Comparison of ENCODE assay signal across 8 cellular contexts in genomic region chr17:3668279-3669084, GRCh38. TPM values are rescaled to one million over a fixed set of nuclear protein-coding genes. Genes with fewer than 3 reads are reported as not detected.
A peak's percentile ranks its signal among the peaks of the same experiment; 100 is the strongest.
DNase-seq lines count a peak whose midpoint lies in the region; ATAC-seq and TF ChIP-seq lines count a peak whose summit lies in the region.

EMC6 (plus strand) TSS chr17:3668812; CDS start chr17:3669147, 335 bp downstream.
TAX1BP3 (minus strand) TSS chr17:3668578; CDS start chr17:3668526, 52 bp downstream.

- DNase-seq in AML-193 (lab: John Stamatoyannopoulos, UW) = peak; percentile 65 to 82
- DNase-seq in NCI-H524 (lab: John Stamatoyannopoulos, UW) = peak; percentile 71 to 86
- peak; percentile 99 for DNase-seq in activated CD4-positive, alpha-beta T cell treated with anti-CD3 and anti-CD28 coated beads for 36 hours
- peak; percentile 98 for DNase-seq in choroid plexus epithelial cell (ENCODE audit: low read depth)
- DNase-seq in kidney epithelial cell (ENCODE audit: low read depth) = peak; percentile 82
- peak; percentile 96 to 97 for DNase-seq in stimulated activated CD4-positive, alpha-beta T cell treated with anti-CD3 and anti-CD28 coated beads, Interleukin-15, amount 100 ng/mL, for 48 hours (ENCODE audit: low read depth in 2 of 2)

- H3K36me3 ChIP-seq in kidney epithelial cell (ENCODE audit: control insufficient read depth, insufficient read depth, low read length) = peaks cover 2% of the 10 kb centered on the region

- no peaks in the 10 kb centered on the region for H3K9me3 Mint-ChIP-seq in activated CD4-positive, alpha-beta T cell treated with anti-CD3 and anti-CD28 coated beads for 36 hours (ENCODE audit: low read depth)

- H3K4me3 ChIP-seq in choroid plexus epithelial cell (ENCODE audit: low read depth, low read length) (peak within 1 kb of the TSS; percentile 99), kidney epithelial cell (ENCODE audit: low read depth, low read length) (peak within 1 kb of the TSS; percentile 98)

- no peaks in the 10 kb centered on the region for H3K27me3 ChIP-seq in kidney epithelial cell (ENCODE audit: control insufficient read depth, insufficient read depth, low read length)

- intact Hi-C loops in activated CD4-positive, alpha-beta T cell treated with anti-CD3 and anti-CD28 coated beads for 36 hours (cut with DNase I, micrococcal nuclease) = loop anchor here (1.0 kb wide), 10 partner anchors 26 to 957 kb away; partner anchors contain the start of genes CTNS (in 2 of the 2), SHPK (in 2 of the 2), CAMKK1 (in 1 of the 2) and CLUH (in 1 of the 2)

- CTCF ChIA-PET in activated CD4-positive, alpha-beta T cell treated with anti-CD3 and anti-CD28 coated beads for 36 hours (lab: Charles Lee) = interaction anchor here (1.2 kb wide), 1 partner anchor 32 kb away, joined by 3 read pairs; the partner anchor contains the start of genes CTNS and SHPK

- TF ChIP-seq CTCF in choroid plexus epithelial cell (conservative IDR thresholded peaks at IDR 0.05; ENCODE audit: low read depth, low read length) (no peak), kidney epithelial cell (IDR thresholded peaks at IDR 0.05; ENCODE audit: insufficient read depth, low read length, poor library complexity, severe bottlenecking) (no peak)

- H3K4me1 Mint-ChIP-seq in activated CD4-positive, alpha-beta T cell treated with anti-CD3 and anti-CD28 coated beads for 36 hours = peaks cover 21% of the 10 kb centered on the region

- peaks cover 14% of the 10 kb centered on the region for H3K36me3 Mint-ChIP-seq in activated CD4-positive, alpha-beta T cell treated with anti-CD3 and anti-CD28 coated beads for 36 hours (ENCODE audit: low read depth)

- H3K27ac Mint-ChIP-seq in activated CD4-positive, alpha-beta T cell treated with anti-CD3 and anti-CD28 coated beads for 36 hours = peak within 1 kb of the TSS; percentile 94

- ATAC-seq in HG03439 (IDR thresholded peaks at IDR 0.05; ENCODE audit: unreplicated experiment) = peak; percentile 88
- peak; percentile 94 for ATAC-seq in activated CD4-positive, alpha-beta T cell treated with anti-CD3 and anti-CD28 coated beads for 36 hours

- TF ChIP-seq POLR2A in GM19193 (IDR thresholded peaks at IDR 0.05; ENCODE audit: extremely low read depth, insufficient read depth, insufficient read length) = peak; percentile 92

- POLR2A ChIA-PET in activated CD4-positive, alpha-beta T cell treated with anti-CD3 and anti-CD28 coated beads for 36 hours (lab: Charles Lee) = interaction anchor here (0.6 to 0.9 kb wide), 2 partner anchors 51 to 177 kb away, joined by 3 to 4 read pairs; no protein-coding TSS in a partner anchor

- H3K27me3 Mint-ChIP-seq in activated CD4-positive, alpha-beta T cell treated with anti-CD3 and anti-CD28 coated beads for 36 hours = no peaks in the 10 kb centered on the region

- peak within 1 kb of the TSS; percentile 97 for H3K4me3 Mint-ChIP-seq in activated CD4-positive, alpha-beta T cell treated with anti-CD3 and anti-CD28 coated beads for 36 hours

RNA-seq across cellular contexts. Expression of gene EMC6, which starts in this region (rescaled TPM):
- total RNA-seq in activated CD4-positive, alpha-beta T cell treated with anti-CD3 and anti-CD28 coated beads for 36 hours = 10 to 100 TPM; 43.6 to 44.3 TPM
- total RNA-seq in kidney epithelial cell = 24.9 and 30.0 TPM in 2 replicates

RNA-seq across cellular contexts. Expression of gene TAX1BP3, which starts in this region (rescaled TPM):
- total RNA-seq in activated CD4-positive, alpha-beta T cell treated with anti-CD3 and anti-CD28 coated beads for 36 hours = 10 to 100 TPM; 12.0 to 14.6 TPM
- total RNA-seq in kidney epithelial cell = 398 and 497 TPM in 2 replicates

Comparison
In these comparisons a context has a peak if more than half of its experiments do, and no peak if none do; other contexts are left out.
1. Peak in every context shown above with its lines: DNase-seq, ATAC-seq and H3K4me3 ChIP-seq.
2. RNA of gene TAX1BP3 (total RNA-seq): 398 to 497 TPM in kidney epithelial cell; 12.0 to 14.6 TPM in activated CD4-positive, alpha-beta T cell treated with anti-CD3 and anti-CD28 coated beads for 36 hours; every median in the first group is over 10 times any median in the second.